In genomic region chr3:158731525-158731924, GRCh38 we compare ENCODE assay signal across 9 cellular contexts. TPM values are rescaled to one million over a fixed set of nuclear protein-coding genes. Genes with fewer than 3 reads are reported as not detected.
DNase-seq lines count a peak whose midpoint lies in the region; ATAC-seq and TF ChIP-seq lines count a peak whose summit lies in the region.
"Had no signal": no experiment of that assay in that cellular context is flagged by ENCODE, and none has a peak within 500 bp of the region (broad histone marks: within the 10 kb centered on the region; RNA-seq: fewer than 3 reads in every experiment).

No MANE protein-coding gene starts in this region.

- 76 to 80% methylated on average over 11 to 13 of the region's 13 CpGs for WGBS in mesodermal cell (ENCODE audit: insufficient coverage in 2 of 2), 2 experiments

- H3K27me3 Mint-ChIP-seq in activated T-cell treated with anti-CD3 and anti-CD28 coated beads, Interleukin-2, amount 50 U/mL, for 72 hours (ENCODE audit: low read depth) = no peaks in the 10 kb centered on the region
- no peaks in the 10 kb centered on the region for H3K27me3 Mint-ChIP-seq in type B pancreatic cell

- H3K4me1 ChIP-seq in breast epithelium (peaks cover 3 to 7% of the 10 kb centered on the region in 2 donors), mesodermal cell (ENCODE audit: control insufficient read depth, insufficient read depth, low read length, poor library complexity, severe bottlenecking) (no peaks in the 10 kb centered on the region)

- H3K4me3 Mint-ChIP-seq in activated T-cell treated with anti-CD3 and anti-CD28 coated beads, Interleukin-2, amount 50 U/mL, for 72 hours = peak overlapping the region; percentile 68 to 73
- H3K4me3 Mint-ChIP-seq in type B pancreatic cell = peak overlapping the region; percentile 82

- H3K9me3 ChIP-seq in breast epithelium (peaks cover 6 to 7% of the 10 kb centered on the region in 2 donors), mesodermal cell (ENCODE audit: control insufficient read depth, low read length) (peaks cover 12% of the 10 kb centered on the region)

- H3K36me3 ChIP-seq in breast epithelium (no peaks in the 10 kb centered on the region), mesodermal cell (ENCODE audit: control insufficient read depth, insufficient read depth, low read length) (no peaks in the 10 kb centered on the region)

- peaks cover 2 to 3% of the 10 kb centered on the region in 2 donors for H3K36me3 Mint-ChIP-seq in activated T-cell treated with anti-CD3 and anti-CD28 coated beads, Interleukin-2, amount 50 U/mL, for 72 hours (ENCODE audit: insufficient read depth in 2 of 2)
- H3K36me3 Mint-ChIP-seq in type B pancreatic cell = peaks cover 12% of the 10 kb centered on the region

- H3K9me3 Mint-ChIP-seq in activated T-cell treated with anti-CD3 and anti-CD28 coated beads, Interleukin-2, amount 50 U/mL, for 72 hours = peaks cover 0 to 2% of the 10 kb centered on the region in 2 donors
- no peaks in the 10 kb centered on the region for H3K9me3 Mint-ChIP-seq in type B pancreatic cell

- TF ChIP-seq CTCF in breast epithelium (IDR thresholded peaks at IDR 0.05) (no peak), type B pancreatic cell (conservative IDR thresholded peaks at IDR 0.05) (no peak)

- H3K4me3 ChIP-seq in breast epithelium (peak overlapping the region; percentile 63 to 88 (median 77)), mesodermal cell (ENCODE audit: extremely low read depth, insufficient read depth, low read length, poor library complexity, severe bottlenecking) (peak overlapping the region; percentile 47)

- no peak overlapping the region for H3K27ac Mint-ChIP-seq in activated T-cell treated with anti-CD3 and anti-CD28 coated beads, Interleukin-2, amount 50 U/mL, for 72 hours
- H3K27ac Mint-ChIP-seq in type B pancreatic cell = no peak overlapping the region

- no peaks in the 10 kb centered on the region for H3K27me3 ChIP-seq in breast epithelium

- no peak for DNase-seq in activated T-cell treated with anti-CD3 and anti-CD28 coated beads, Interleukin-2, amount 50 U/mL, for 72 hours
- DNase-seq in activated T-cell treated with anti-CD3 and anti-CD28 coated beads for 4 hours (no peak), breast epithelium (ENCODE audit: low spot score in 2 of 2) (no peak), type B pancreatic cell (ENCODE audit: extremely low spot score, unreplicated experiment) (no peak), kidney tubule cell (ENCODE audit: low spot score) (no peak), NCI-H2171 treated with DMSO at 0.1 percent for 48 hours (lab: John Stamatoyannopoulos, UW) (no peak), amygdala (lab: John Stamatoyannopoulos, UW) (no peak)
- DNase-seq: DMS153 had no signal

- peaks cover 17% of the 10 kb centered on the region for H3K4me1 Mint-ChIP-seq in activated T-cell treated with anti-CD3 and anti-CD28 coated beads, Interleukin-2, amount 50 U/mL, for 72 hours (ENCODE audit: low read depth)
- H3K4me1 Mint-ChIP-seq in type B pancreatic cell (ENCODE audit: unreplicated experiment) = peaks cover 6% of the 10 kb centered on the region

- TF ChIP-seq POLR2A in breast epithelium (IDR thresholded peaks at IDR 0.05) = no peak

- H3K27ac ChIP-seq in breast epithelium = peak overlapping the region; percentile 92 to 97
- H3K27ac ChIP-seq in mesodermal cell (ENCODE audit: low read depth, low read length, severe bottlenecking) = no peak overlapping the region

- intact Hi-C loops in breast epithelium (cut with DNase I; ENCODE audit: low total_unique reads) = loop anchor here (5.0 kb wide), 1 partner anchor 46 kb away; no protein-coding TSS in a partner anchor

- ATAC-seq in activated T-cell treated with anti-CD3 and anti-CD28 coated beads, Interleukin-2, amount 50 U/mL, for 72 hours (replicated peaks in 1 of 2) = no peak

RNA-seq across cellular contexts. Expression of gene RARRES1, which starts 0.7 kb away (rescaled TPM):
- under 1 TPM in 1 of 2 donors, not detected in 1; 0.41 TPM for total RNA-seq in activated T-cell treated with anti-CD3 and anti-CD28 coated beads, Interleukin-2, amount 50 U/mL, for 72 hours
- 100 to 1,000 TPM in 2 of 3 donors, 1 to 10 TPM in 1; 3.5 to 568 (median 403) TPM for total RNA-seq in breast epithelium
- polyA plus RNA-seq in mesodermal cell (2013, experiment 1 of 2) = 0.63 TPM
- 0.86 TPM for polyA plus RNA-seq in mesodermal cell (2013, experiment 2 of 2)
- 15.9 and 57.7 TPM in 2 replicates for total RNA-seq in type B pancreatic cell (ENCODE audit: low replicate concordance)

RNA-seq across cellular contexts. Expression of gene LXN, which starts 59.1 kb away (rescaled TPM):
- total RNA-seq in activated T-cell treated with anti-CD3 and anti-CD28 coated beads, Interleukin-2, amount 50 U/mL, for 72 hours = 1 to 10 TPM; 5.5 to 5.7 TPM
- total RNA-seq in breast epithelium (10 to 100 TPM; 12.0 to 55.5 (median 40.3) TPM), type B pancreatic cell (ENCODE audit: low replicate concordance) (15.0 and 17.9 TPM in 2 replicates)
- polyA plus RNA-seq in mesodermal cell (2013, experiment 1 of 2) = 24.1 TPM
- polyA plus RNA-seq in mesodermal cell (2013, experiment 2 of 2) = 26.7 TPM
